ENCODE assay signal across 11 cellular contexts in genomic region chr5:159052282-159053011, GRCh38. TPM values are rescaled to one million over a fixed set of nuclear protein-coding genes. Genes with fewer than 3 reads are reported as not detected.
DNase-seq lines count a peak whose midpoint lies in the region; ATAC-seq and TF ChIP-seq lines count a peak whose summit lies in the region.
"Had no signal": no experiment of that assay in that cellular context is flagged by ENCODE, and none has a peak within 500 bp of the region (broad histone marks: within the 10 kb centered on the region; RNA-seq: fewer than 3 reads in every experiment).

No MANE protein-coding gene starts in this region.

- H3K4me3 ChIP-seq in Karpas-422 (ENCODE audit: low read length), result peak overlapping the region; percentile 61
- H3K4me3 ChIP-seq in psoas muscle, result peak overlapping the region; percentile 56
- no peak overlapping the region for H3K4me3 ChIP-seq in PC-3 (ENCODE audit: low read length)

- H3K27me3 Mint-ChIP-seq in endothelial cell (ENCODE audit: unreplicated experiment), result peaks cover 2% of the 10 kb centered on the region

- H3K9ac ChIP-seq in Karpas-422 (ENCODE audit: low read length), result peak overlapping the region; percentile 78
- H3K9ac ChIP-seq in PC-3 (ENCODE audit: low read length), result no peak overlapping the region

- H3K9me3 Mint-ChIP-seq in endothelial cell (ENCODE audit: unreplicated experiment), result no peaks in the 10 kb centered on the region
- H3K9me3 Mint-ChIP-seq: T-helper 2 cell treated with Interferon-gamma antibody and Interleukin-4, amounts not matched to agents 5 μg/mL and 100 μg/mL, for 36 hours had no signal

- H3K27ac ChIP-seq in Karpas-422 (ENCODE audit: low read length) (peak overlapping the region; percentile 98), psoas muscle (peak overlapping the region; percentile 79), PC-3 (ENCODE audit: low read length) (no peak overlapping the region)

- H3K4me3 Mint-ChIP-seq in endothelial cell (ENCODE audit: unreplicated experiment), result no peak overlapping the region
- H3K4me3 Mint-ChIP-seq: T-helper 2 cell treated with Interferon-gamma antibody and Interleukin-4, amounts not matched to agents 5 μg/mL and 100 μg/mL, for 36 hours had no signal

- 40 to 51% (median 49%) methylated on average over 12 of the region's 12 CpGs for WGBS in psoas muscle, 3 donors

- peaks cover 99% of the 10 kb centered on the region for H3K4me1 ChIP-seq in Karpas-422 (ENCODE audit: low read length)
- peaks cover 7% of the 10 kb centered on the region for H3K4me1 ChIP-seq in psoas muscle
- no peaks in the 10 kb centered on the region for H3K4me1 ChIP-seq in PC-3 (ENCODE audit: insufficient read depth, low read length)
- H3K4me1 ChIP-seq: pancreas had no signal

- intact Hi-C loops in psoas muscle (cut with DNase I), result loop anchor here in 1 of 2 donors (5.0 kb wide), 1 partner anchor 45 kb away; the partner anchor contains the start of gene EBF1
- intact Hi-C loops in PC-3 (cut with micrococcal nuclease), result loop anchor here (5.0 kb wide), 1 partner anchor 355 kb away; no protein-coding TSS in a partner anchor

- peaks cover 36% of the 10 kb centered on the region for H3K4me1 Mint-ChIP-seq in endothelial cell (ENCODE audit: unreplicated experiment)

- peak; percentile 41 for DNase-seq in G401 (ENCODE audit: low spot score)
- peak; percentile 96 for DNase-seq in Karpas-422
- no peak for DNase-seq in endothelial cell (ENCODE audit: low spot score)
- no peak for DNase-seq in psoas muscle
- DNase-seq in SW 1271 (lab: John Stamatoyannopoulos, UW), result no peak
- DNase-seq in PC-3, result no peak
- DNase-seq in erythroblast (lab: John Stamatoyannopoulos, UW), result no peak
- no peak for DNase-seq in T-helper 9 cell
- DNase-seq: CD4-positive, alpha-beta memory T cell; pancreas had no signal

- peak overlapping the region; percentile 91 for H3K27ac Mint-ChIP-seq in endothelial cell (ENCODE audit: unreplicated experiment)
- H3K27ac Mint-ChIP-seq: CD4-positive, alpha-beta memory T cell; T-helper 2 cell treated with Interferon-gamma antibody and Interleukin-4, amounts not matched to agents 5 μg/mL and 100 μg/mL, for 36 hours had no signal

- H3K36me3 ChIP-seq in Karpas-422 (ENCODE audit: insufficient read depth, low read length) (peaks cover 12% of the 10 kb centered on the region), psoas muscle (ENCODE audit: insufficient read depth in 1 of 2, low read depth in 1 of 2) (no peaks in the 10 kb centered on the region), PC-3 (ENCODE audit: low read depth, low read length) (no peaks in the 10 kb centered on the region)
- H3K36me3 ChIP-seq: pancreas had no signal

- no peaks in the 10 kb centered on the region; the same call in 1 of the 2 replicates for H4K20me1 ChIP-seq in Karpas-422 (ENCODE audit: insufficient read depth, low read depth, low read length)
- H4K20me1 ChIP-seq in PC-3 (ENCODE audit: low read length), result no peaks in the 10 kb centered on the region

- no peak for ATAC-seq in psoas muscle
- no peak for ATAC-seq in PC-3

- H3K36me3 Mint-ChIP-seq in endothelial cell (ENCODE audit: low read depth, unreplicated experiment), result no peaks in the 10 kb centered on the region
- H3K36me3 Mint-ChIP-seq: CD4-positive, alpha-beta memory T cell had no signal

- in situ Hi-C loops in G401 (cut with HindIII; ENCODE audit: low sequenced_read_pairs), result no loop called here

- no TSS peak for BruUV-seq in PC-3 (replicated peaks; lab: Mats Ljungman, UMichigan)

- no peaks in the 10 kb centered on the region for H3F3A ChIP-seq in PC-3 (ENCODE audit: low read length, unreplicated experiment)

- H3K27me3 ChIP-seq in Karpas-422 (ENCODE audit: low read length) (no peaks in the 10 kb centered on the region), psoas muscle (ENCODE audit: insufficient read depth in 3 of 3, low read length in 2 of 3) (peaks cover 4 to 56% (median 4%) of the 10 kb centered on the region in 3 donors), PC-3 (ENCODE audit: low read length) (no peaks in the 10 kb centered on the region)

- no peaks in the 10 kb centered on the region for H3K9me3 ChIP-seq in Karpas-422 (ENCODE audit: low read length)
- no peaks in the 10 kb centered on the region for H3K9me3 ChIP-seq in psoas muscle
- H3K9me3 ChIP-seq in PC-3 (ENCODE audit: low read length), result no peaks in the 10 kb centered on the region
- H3K9me3 ChIP-seq: pancreas had no signal

- POLR2A ChIA-PET in PC-3 (lab: Charles Lee; ENCODE audit: unreplicated experiment), result no interaction called here

- no peaks in the 10 kb centered on the region for H3K9me2 ChIP-seq in Karpas-422 (replicated peaks; ENCODE audit: insufficient read depth, low read length)
- H3K9me2 ChIP-seq in PC-3 (replicated peaks; ENCODE audit: low read length), result no peaks in the 10 kb centered on the region

- CTCF ChIA-PET in PC-3 (lab: Charles Lee), result interaction anchor here (0.6 kb wide), 1 partner anchor 54 kb away, joined by 3 read pairs; no protein-coding TSS in a partner anchor

- TF ChIP-seq POLR2A in erythroblast (IDR thresholded peaks at IDR 0.05; ENCODE audit: low read length), result no peak

- H2AFZ ChIP-seq in Karpas-422 (ENCODE audit: low read length), result no peak overlapping the region
- H2AFZ ChIP-seq in PC-3 (ENCODE audit: low read length), result no peak overlapping the region

- H3K4me2 ChIP-seq in Karpas-422 (ENCODE audit: low read depth, low read length, poor library complexity, severe bottlenecking) (peak overlapping the region; percentile 85), PC-3 (ENCODE audit: low read length) (no peak overlapping the region)

- no peak for TF ChIP-seq CTCF in endothelial cell (IDR thresholded peaks at IDR 0.05; ENCODE audit: unreplicated experiment)
- TF ChIP-seq CTCF in psoas muscle (IDR thresholded peaks at IDR 0.05), result no peak
- TF ChIP-seq CTCF in PC-3 (conservative IDR thresholded peaks at IDR 0.05; ENCODE audit: low read depth, low read length), result no peak

- H3K79me2 ChIP-seq in Karpas-422 (ENCODE audit: low read length), result peaks cover 59% of the 10 kb centered on the region
- no peaks in the 10 kb centered on the region for H3K79me2 ChIP-seq in PC-3 (ENCODE audit: low read length)

RNA-seq across cellular contexts. Expression of gene EBF1, which starts 47.3 kb away (rescaled TPM):
- not detected in 2 replicates for total RNA-seq in G401 (2014; rRNA removed; shearing (Covaris generic))
- 93.1 and 101 TPM in 2 replicates for total RNA-seq in Karpas-422 (2014; rRNA removed; shearing (Covaris generic); ENCODE audit: low replicate concordance)
- total RNA-seq in endothelial cell (ENCODE audit: unreplicated experiment) (8.4 TPM), psoas muscle (10 to 100 TPM in 1 of 4 donors, 1 to 10 TPM in 3; 4.5 to 13.2 (median 6.0) TPM), PC-3 (2014; rRNA removed) (0.29 and 1.3 TPM in 2 replicates)
- polyA plus RNA-seq in psoas muscle, result 1 to 10 TPM; 1.8 to 2.5 (median 2.4) TPM

Comparison
In these comparisons a context has a peak if more than half of its experiments do, and no peak if none do; other contexts are left out.
1. DNase-seq: peak in G401 (single experiment) and Karpas-422 (single experiment); none in endothelial cell (single experiment), psoas muscle (0 of 2), SW 1271 (0 of 2), PC-3 (single experiment), erythroblast (0 of 2) and T-helper 9 cell (single experiment).